In genomic region chr1:232982238-232982944, GRCh38 we compare ENCODE assay signal across 1 cellular context.
TF ChIP-seq lines count a peak whose summit lies in the region.

No MANE protein-coding gene starts in this region.

TF ChIP-seq in WTC11, 78 proteins besides CTCF, POLR2A, EP300 and RAD21 (continued from another document):
- TF ChIP-seq CDX4 (CRISPR knock-in tag; IDR thresholded peaks at IDR 0.05; ENCODE audit: borderline replicate concordance) (no peak), ATF1 (CRISPR knock-in tag; IDR thresholded peaks at IDR 0.05) (no peak), ZNF416 (CRISPR knock-in tag; IDR thresholded peaks at IDR 0.05) (no peak)
